ENCODE assay signal across 1 cellular context in genomic region chr10:68955786-68956532, GRCh38.
TF ChIP-seq lines count a peak whose summit lies in the region.

TSS of gene DDX21 (plus strand) at chr10:68956170. CDS start at chr10:68956226, 56 bp downstream.

TF ChIP-seq in HepG2, 621 proteins besides CTCF, POLR2A, EP300 and RAD21 (continued from another document and continues in another):
- TF ChIP-seq MAF1 (CRISPR knock-in tag; IDR thresholded peaks at IDR 0.05; ENCODE audit: borderline replicate concordance) (no peak), KDM1A (CRISPR knock-in tag; IDR thresholded peaks at IDR 0.05) (no peak), MBNL3 (CRISPR knock-in tag; conservative IDR thresholded peaks at IDR 0.05) (no peak), ZNF775 (CRISPR knock-in tag; IDR thresholded peaks at IDR 0.05; ENCODE audit: borderline replicate concordance) (no peak; the same call in 1 of the 2 replicates), ZFP1 (CRISPR knock-in tag; IDR thresholded peaks at IDR 0.05) (peak; percentile 71), TARDBP (CRISPR knock-in tag; IDR thresholded peaks at IDR 0.05) (no peak), PATZ1 (CRISPR knock-in tag; IDR thresholded peaks at IDR 0.05) (peak; percentile 22; the same call in 1 of the 2 replicates), AHDC1 (CRISPR knock-in tag; IDR thresholded peaks at IDR 0.05; ENCODE audit: borderline replicate concordance) (peak; percentile 32), PAX8 (CRISPR knock-in tag; IDR thresholded peaks at IDR 0.05; ENCODE audit: borderline replicate concordance) (peak; percentile 75; the same call in 1 of the 2 replicates), ZNF616 (CRISPR knock-in tag; IDR thresholded peaks at IDR 0.05; ENCODE audit: low read depth) (no peak), CEBPB (IDR thresholded peaks at IDR 0.05; ENCODE audit: borderline replicate concordance, low read depth, low read length) (no peak), RXRA (CRISPR knock-in tag; IDR thresholded peaks at IDR 0.05) (no peak; the same call in 1 of the 2 replicates), ZNF720 (CRISPR knock-in tag; IDR thresholded peaks at IDR 0.05) (no peak), ZBTB26 (CRISPR knock-in tag; IDR thresholded peaks at IDR 0.05; ENCODE audit: borderline replicate concordance) (peak; percentile 34; the same call in 1 of the 2 replicates), JUND (CRISPR knock-in tag; IDR thresholded peaks at IDR 0.05) (no peak), TOE1 (CRISPR knock-in tag; IDR thresholded peaks at IDR 0.05) (0 out of 2 replicates have a peak, but pooled peaks have one; percentile 66), ZNF281 (CRISPR knock-in tag; IDR thresholded peaks at IDR 0.05; ENCODE audit: borderline replicate concordance) (no peak), NR2C2 (CRISPR knock-in tag; IDR thresholded peaks at IDR 0.05; ENCODE audit: borderline replicate concordance) (peak; percentile 92), POGZ (CRISPR knock-in tag; IDR thresholded peaks at IDR 0.05) (no peak; the same call in 1 of the 2 replicates), ZNF251 (CRISPR knock-in tag; IDR thresholded peaks at IDR 0.05) (0 out of 2 replicates have a peak, but pooled peaks have one; percentile 68), KDM4B (CRISPR knock-in tag; IDR thresholded peaks at IDR 0.05) (peak; percentile 77; the same call in 1 of the 2 replicates), STAG1 (CRISPR knock-in tag; IDR thresholded peaks at IDR 0.05) (peak; percentile 27; the same call in 1 of the 2 replicates), CCDC6 (CRISPR knock-in tag; IDR thresholded peaks at IDR 0.05) (0 out of 2 replicates have a peak, but pooled peaks have one; percentile 47), PLRG1 (conservative IDR thresholded peaks at IDR 0.05) (no peak), RFX3 (CRISPR knock-in tag; IDR thresholded peaks at IDR 0.05) (no peak), ZNF121 (CRISPR knock-in tag; IDR thresholded peaks at IDR 0.05) (0 out of 2 replicates have a peak, but pooled peaks have one; percentile 11), ZNF7 (CRISPR knock-in tag; IDR thresholded peaks at IDR 0.05) (no peak), SATB2 (CRISPR knock-in tag; IDR thresholded peaks at IDR 0.05) (peak; percentile 73; the same call in 1 of the 2 replicates), HNRNPLL (IDR thresholded peaks at IDR 0.05; ENCODE audit: low read depth, low read length, poor library complexity, severe bottlenecking) (peak; percentile 90), ISX (CRISPR knock-in tag; conservative IDR thresholded peaks at IDR 0.05) (no peak), SNRNP70 (IDR thresholded peaks at IDR 0.05; ENCODE audit: low read depth, low read length) (no peak), SRY (CRISPR knock-in tag; IDR thresholded peaks at IDR 0.05) (peak; percentile 80; the same call in 1 of the 2 replicates), NR2F2 (IDR thresholded peaks at IDR 0.05; ENCODE audit: borderline replicate concordance, low read depth) (peak; percentile 64; the same call in 1 of the 2 replicates), EEA1 (CRISPR knock-in tag; IDR thresholded peaks at IDR 0.05; ENCODE audit: borderline replicate concordance) (0 out of 2 replicates have a peak, but pooled peaks have one; percentile 51), TBP (CRISPR knock-in tag; IDR thresholded peaks at IDR 0.05) (no peak)
- TF ChIP-seq, protein P1, sequence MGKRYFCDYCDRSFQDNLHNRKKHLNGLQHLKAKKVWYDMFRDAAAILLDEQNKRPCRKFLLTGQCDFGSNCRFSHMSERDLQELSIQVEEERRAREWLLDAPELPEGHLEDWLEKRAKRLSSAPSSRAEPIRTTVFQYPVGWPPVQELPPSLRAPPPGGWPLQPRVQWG (CRISPR knock-in tag; IDR thresholded peaks at IDR 0.05; ENCODE audit: borderline replicate concordance, low read depth) = no peak
- TF ChIP-seq, protein P2, sequence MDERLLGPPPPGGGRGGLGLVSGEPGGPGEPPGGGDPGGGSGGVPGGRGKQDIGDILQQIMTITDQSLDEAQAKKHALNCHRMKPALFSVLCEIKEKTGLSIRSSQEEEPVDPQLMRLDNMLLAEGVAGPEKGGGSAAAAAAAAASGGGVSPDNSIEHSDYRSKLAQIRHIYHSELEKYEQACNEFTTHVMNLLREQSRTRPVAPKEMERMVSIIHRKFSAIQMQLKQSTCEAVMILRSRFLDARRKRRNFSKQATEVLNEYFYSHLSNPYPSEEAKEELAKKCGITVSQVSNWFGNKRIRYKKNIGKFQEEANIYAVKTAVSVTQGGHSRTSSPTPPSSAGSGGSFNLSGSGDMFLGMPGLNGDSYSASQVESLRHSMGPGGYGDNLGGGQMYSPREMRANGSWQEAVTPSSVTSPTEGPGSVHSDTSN (CRISPR knock-in tag; IDR thresholded peaks at IDR 0.05) = no peak
- TF ChIP-seq, protein P3, sequence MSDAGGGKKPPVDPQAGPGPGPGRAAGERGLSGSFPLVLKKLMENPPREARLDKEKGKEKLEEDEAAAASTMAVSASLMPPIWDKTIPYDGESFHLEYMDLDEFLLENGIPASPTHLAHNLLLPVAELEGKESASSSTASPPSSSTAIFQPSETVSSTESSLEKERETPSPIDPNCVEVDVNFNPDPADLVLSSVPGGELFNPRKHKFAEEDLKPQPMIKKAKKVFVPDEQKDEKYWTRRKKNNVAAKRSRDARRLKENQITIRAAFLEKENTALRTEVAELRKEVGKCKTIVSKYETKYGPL (CRISPR knock-in tag; IDR thresholded peaks at IDR 0.05) = 0 out of 2 replicates have a peak, but pooled peaks have one; percentile 20
- TF ChIP-seq, protein P4, sequence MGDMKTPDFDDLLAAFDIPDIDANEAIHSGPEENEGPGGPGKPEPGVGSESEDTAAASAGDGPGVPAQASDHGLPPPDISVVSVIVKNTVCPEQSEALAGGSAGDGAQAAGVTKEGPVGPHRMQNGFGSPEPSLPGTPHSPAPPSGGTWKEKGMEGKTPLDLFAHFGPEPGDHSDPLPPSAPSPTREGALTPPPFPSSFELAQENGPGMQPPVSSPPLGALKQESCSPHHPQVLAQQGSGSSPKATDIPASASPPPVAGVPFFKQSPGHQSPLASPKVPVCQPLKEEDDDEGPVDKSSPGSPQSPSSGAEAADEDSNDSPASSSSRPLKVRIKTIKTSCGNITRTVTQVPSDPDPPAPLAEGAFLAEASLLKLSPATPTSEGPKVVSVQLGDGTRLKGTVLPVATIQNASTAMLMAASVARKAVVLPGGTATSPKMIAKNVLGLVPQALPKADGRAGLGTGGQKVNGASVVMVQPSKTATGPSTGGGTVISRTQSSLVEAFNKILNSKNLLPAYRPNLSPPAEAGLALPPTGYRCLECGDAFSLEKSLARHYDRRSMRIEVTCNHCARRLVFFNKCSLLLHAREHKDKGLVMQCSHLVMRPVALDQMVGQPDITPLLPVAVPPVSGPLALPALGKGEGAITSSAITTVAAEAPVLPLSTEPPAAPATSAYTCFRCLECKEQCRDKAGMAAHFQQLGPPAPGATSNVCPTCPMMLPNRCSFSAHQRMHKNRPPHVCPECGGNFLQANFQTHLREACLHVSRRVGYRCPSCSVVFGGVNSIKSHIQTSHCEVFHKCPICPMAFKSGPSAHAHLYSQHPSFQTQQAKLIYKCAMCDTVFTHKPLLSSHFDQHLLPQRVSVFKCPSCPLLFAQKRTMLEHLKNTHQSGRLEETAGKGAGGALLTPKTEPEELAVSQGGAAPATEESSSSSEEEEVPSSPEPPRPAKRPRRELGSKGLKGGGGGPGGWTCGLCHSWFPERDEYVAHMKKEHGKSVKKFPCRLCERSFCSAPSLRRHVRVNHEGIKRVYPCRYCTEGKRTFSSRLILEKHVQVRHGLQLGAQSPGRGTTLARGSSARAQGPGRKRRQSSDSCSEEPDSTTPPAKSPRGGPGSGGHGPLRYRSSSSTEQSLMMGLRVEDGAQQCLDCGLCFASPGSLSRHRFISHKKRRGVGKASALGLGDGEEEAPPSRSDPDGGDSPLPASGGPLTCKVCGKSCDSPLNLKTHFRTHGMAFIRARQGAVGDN (CRISPR knock-in tag; IDR thresholded peaks at IDR 0.05) = no peak; the same call in 1 of the 2 replicates
- TF ChIP-seq, protein P5, sequence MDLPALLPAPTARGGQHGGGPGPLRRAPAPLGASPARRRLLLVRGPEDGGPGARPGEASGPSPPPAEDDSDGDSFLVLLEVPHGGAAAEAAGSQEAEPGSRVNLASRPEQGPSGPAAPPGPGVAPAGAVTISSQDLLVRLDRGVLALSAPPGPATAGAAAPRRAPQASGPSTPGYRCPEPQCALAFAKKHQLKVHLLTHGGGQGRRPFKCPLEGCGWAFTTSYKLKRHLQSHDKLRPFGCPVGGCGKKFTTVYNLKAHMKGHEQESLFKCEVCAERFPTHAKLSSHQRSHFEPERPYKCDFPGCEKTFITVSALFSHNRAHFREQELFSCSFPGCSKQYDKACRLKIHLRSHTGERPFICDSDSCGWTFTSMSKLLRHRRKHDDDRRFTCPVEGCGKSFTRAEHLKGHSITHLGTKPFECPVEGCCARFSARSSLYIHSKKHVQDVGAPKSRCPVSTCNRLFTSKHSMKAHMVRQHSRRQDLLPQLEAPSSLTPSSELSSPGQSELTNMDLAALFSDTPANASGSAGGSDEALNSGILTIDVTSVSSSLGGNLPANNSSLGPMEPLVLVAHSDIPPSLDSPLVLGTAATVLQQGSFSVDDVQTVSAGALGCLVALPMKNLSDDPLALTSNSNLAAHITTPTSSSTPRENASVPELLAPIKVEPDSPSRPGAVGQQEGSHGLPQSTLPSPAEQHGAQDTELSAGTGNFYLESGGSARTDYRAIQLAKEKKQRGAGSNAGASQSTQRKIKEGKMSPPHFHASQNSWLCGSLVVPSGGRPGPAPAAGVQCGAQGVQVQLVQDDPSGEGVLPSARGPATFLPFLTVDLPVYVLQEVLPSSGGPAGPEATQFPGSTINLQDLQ (CRISPR knock-in tag; IDR thresholded peaks at IDR 0.05) = no peak
